1 cellular context compared by ENCODE assay signal in the genomic region with DNA sequence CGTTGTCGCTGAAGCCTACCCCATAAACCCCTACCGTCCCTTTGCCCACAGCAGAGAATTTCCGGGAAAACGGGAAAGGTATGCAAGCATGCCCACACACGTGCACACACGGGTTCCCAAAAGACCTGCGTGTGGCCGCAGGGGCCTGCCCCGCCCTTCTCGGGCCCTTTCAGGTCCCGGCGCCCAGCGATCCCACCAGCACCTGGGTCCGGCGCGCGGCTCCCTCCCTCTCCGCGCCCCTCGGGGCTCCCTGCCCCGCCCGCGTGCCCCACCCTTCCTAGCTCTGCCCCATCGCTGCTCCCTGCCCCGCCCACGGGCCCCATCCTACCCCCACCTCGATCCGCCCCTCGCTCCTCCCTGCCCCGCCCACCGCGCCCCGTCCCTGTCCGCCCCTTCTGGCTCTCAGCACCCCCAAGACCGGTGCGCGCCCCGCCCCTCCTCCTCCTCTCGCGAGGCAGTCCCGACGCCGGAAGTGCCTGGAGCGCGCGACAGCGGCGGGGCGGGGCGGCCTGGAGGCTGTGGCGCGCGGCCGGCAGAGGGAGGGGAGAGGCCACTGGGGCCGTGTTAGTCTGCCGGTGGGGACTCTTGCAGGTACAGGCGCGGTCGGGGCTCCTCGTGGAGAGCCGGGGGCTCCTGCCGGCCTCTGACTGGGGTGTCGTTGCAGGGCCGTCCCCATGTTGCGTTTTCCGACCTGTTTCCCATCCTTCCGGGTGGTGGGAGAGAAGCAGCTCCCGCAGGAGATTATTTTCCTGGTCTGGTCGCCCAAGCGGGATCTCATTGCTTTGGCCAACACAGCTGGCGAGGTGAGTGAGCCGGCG.
TF ChIP-seq lines count a peak whose summit lies in the region.

A gene with protein sequence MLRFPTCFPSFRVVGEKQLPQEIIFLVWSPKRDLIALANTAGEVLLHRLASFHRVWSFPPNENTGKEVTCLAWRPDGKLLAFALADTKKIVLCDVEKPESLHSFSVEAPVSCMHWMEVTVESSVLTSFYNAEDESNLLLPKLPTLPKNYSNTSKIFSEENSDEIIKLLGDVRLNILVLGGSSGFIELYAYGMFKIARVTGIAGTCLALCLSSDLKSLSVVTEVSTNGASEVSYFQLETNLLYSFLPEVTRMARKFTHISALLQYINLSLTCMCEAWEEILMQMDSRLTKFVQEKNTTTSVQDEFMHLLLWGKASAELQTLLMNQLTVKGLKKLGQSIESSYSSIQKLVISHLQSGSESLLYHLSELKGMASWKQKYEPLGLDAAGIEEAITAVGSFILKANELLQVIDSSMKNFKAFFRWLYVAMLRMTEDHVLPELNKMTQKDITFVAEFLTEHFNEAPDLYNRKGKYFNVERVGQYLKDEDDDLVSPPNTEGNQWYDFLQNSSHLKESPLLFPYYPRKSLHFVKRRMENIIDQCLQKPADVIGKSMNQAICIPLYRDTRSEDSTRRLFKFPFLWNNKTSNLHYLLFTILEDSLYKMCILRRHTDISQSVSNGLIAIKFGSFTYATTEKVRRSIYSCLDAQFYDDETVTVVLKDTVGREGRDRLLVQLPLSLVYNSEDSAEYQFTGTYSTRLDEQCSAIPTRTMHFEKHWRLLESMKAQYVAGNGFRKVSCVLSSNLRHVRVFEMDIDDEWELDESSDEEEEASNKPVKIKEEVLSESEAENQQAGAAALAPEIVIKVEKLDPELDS (plus strand): TSS at position 510 of the 818 bp plus-strand sequence. CDS start 165 bp downstream, at position 675.

TF ChIP-seq in HEK293, 187 proteins besides CTCF, POLR2A, EP300 and RAD21 (continued from another document and continues in another):
- TF ChIP-seq, protein P1, sequence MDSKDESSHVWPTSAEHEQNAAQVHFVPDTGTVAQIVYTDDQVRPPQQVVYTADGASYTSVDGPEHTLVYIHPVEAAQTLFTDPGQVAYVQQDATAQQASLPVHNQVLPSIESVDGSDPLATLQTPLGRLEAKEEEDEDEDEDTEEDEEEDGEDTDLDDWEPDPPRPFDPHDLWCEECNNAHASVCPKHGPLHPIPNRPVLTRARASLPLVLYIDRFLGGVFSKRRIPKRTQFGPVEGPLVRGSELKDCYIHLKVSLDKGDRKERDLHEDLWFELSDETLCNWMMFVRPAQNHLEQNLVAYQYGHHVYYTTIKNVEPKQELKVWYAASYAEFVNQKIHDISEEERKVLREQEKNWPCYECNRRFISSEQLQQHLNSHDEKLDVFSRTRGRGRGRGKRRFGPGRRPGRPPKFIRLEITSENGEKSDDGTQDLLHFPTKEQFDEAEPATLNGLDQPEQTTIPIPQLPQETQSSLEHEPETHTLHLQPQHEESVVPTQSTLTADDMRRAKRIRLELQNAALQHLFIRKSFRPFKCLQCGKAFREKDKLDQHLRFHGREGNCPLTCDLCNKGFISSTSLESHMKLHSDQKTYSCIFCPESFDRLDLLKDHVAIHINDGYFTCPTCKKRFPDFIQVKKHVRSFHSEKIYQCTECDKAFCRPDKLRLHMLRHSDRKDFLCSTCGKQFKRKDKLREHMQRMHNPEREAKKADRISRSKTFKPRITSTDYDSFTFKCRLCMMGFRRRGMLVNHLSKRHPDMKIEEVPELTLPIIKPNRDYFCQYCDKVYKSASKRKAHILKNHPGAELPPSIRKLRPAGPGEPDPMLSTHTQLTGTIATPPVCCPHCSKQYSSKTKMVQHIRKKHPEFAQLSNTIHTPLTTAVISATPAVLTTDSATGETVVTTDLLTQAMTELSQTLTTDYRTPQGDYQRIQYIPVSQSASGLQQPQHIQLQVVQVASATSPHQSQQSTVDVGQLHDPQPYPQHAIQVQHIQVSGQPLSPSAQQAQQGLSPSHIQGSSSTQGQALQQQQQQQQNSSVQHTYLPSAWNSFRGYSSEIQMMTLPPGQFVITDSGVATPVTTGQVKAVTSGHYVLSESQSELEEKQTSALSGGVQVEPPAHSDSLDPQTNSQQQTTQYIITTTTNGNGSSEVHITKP (tag by site-specific recombination; IDR thresholded peaks at IDR 0.05) = no peak
- TF ChIP-seq, protein P2, sequence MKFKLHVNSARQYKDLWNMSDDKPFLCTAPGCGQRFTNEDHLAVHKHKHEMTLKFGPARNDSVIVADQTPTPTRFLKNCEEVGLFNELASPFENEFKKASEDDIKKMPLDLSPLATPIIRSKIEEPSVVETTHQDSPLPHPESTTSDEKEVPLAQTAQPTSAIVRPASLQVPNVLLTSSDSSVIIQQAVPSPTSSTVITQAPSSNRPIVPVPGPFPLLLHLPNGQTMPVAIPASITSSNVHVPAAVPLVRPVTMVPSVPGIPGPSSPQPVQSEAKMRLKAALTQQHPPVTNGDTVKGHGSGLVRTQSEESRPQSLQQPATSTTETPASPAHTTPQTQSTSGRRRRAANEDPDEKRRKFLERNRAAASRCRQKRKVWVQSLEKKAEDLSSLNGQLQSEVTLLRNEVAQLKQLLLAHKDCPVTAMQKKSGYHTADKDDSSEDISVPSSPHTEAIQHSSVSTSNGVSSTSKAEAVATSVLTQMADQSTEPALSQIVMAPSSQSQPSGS (tag by site-specific recombination; IDR thresholded peaks at IDR 0.05; ENCODE audit: low read depth) = no peak
- peak; percentile 49 for TF ChIP-seq ZNF335 (tag by site-specific recombination; conservative IDR thresholded peaks at IDR 0.05)
- TF ChIP-seq ZNF416 (tag by site-specific recombination; IDR thresholded peaks at IDR 0.05) = no peak
- TF ChIP-seq, protein P3, sequence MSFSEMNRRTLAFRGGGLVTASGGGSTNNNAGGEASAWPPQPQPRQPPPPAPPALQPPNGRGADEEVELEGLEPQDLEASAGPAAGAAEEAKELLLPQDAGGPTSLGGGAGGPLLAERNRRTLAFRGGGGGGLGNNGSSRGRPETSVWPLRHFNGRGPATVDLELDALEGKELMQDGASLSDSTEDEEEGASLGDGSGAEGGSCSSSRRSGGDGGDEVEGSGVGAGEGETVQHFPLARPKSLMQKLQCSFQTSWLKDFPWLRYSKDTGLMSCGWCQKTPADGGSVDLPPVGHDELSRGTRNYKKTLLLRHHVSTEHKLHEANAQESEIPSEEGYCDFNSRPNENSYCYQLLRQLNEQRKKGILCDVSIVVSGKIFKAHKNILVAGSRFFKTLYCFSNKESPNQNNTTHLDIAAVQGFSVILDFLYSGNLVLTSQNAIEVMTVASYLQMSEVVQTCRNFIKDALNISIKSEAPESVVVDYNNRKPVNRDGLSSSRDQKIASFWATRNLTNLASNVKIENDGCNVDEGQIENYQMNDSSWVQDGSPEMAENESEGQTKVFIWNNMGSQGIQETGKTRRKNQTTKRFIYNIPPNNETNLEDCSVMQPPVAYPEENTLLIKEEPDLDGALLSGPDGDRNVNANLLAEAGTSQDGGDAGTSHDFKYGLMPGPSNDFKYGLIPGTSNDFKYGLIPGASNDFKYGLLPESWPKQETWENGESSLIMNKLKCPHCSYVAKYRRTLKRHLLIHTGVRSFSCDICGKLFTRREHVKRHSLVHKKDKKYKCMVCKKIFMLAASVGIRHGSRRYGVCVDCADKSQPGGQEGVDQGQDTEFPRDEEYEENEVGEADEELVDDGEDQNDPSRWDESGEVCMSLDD (tag by site-specific recombination; IDR thresholded peaks at IDR 0.05) = peak; percentile 56
- TF ChIP-seq, protein P4, sequence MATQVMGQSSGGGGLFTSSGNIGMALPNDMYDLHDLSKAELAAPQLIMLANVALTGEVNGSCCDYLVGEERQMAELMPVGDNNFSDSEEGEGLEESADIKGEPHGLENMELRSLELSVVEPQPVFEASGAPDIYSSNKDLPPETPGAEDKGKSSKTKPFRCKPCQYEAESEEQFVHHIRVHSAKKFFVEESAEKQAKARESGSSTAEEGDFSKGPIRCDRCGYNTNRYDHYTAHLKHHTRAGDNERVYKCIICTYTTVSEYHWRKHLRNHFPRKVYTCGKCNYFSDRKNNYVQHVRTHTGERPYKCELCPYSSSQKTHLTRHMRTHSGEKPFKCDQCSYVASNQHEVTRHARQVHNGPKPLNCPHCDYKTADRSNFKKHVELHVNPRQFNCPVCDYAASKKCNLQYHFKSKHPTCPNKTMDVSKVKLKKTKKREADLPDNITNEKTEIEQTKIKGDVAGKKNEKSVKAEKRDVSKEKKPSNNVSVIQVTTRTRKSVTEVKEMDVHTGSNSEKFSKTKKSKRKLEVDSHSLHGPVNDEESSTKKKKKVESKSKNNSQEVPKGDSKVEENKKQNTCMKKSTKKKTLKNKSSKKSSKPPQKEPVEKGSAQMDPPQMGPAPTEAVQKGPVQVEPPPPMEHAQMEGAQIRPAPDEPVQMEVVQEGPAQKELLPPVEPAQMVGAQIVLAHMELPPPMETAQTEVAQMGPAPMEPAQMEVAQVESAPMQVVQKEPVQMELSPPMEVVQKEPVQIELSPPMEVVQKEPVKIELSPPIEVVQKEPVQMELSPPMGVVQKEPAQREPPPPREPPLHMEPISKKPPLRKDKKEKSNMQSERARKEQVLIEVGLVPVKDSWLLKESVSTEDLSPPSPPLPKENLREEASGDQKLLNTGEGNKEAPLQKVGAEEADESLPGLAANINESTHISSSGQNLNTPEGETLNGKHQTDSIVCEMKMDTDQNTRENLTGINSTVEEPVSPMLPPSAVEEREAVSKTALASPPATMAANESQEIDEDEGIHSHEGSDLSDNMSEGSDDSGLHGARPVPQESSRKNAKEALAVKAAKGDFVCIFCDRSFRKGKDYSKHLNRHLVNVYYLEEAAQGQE (tag by site-specific recombination; IDR thresholded peaks at IDR 0.05) = 0 out of 2 replicates have a peak, but pooled peaks have one; percentile 11
- TF ChIP-seq SP7 (tag by site-specific recombination; IDR thresholded peaks at IDR 0.05) = no peak
- TF ChIP-seq ZNF19 (tag by site-specific recombination; IDR thresholded peaks at IDR 0.05; ENCODE audit: low read depth) = no peak
- TF ChIP-seq, protein P5, sequence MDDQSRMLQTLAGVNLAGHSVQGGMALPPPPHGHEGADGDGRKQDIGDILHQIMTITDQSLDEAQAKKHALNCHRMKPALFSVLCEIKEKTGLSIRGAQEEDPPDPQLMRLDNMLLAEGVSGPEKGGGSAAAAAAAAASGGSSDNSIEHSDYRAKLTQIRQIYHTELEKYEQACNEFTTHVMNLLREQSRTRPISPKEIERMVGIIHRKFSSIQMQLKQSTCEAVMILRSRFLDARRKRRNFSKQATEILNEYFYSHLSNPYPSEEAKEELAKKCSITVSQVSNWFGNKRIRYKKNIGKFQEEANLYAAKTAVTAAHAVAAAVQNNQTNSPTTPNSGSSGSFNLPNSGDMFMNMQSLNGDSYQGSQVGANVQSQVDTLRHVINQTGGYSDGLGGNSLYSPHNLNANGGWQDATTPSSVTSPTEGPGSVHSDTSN (CRISPR knock-in tag; IDR thresholded peaks at IDR 0.05) = no peak
- TF ChIP-seq, protein P6, sequence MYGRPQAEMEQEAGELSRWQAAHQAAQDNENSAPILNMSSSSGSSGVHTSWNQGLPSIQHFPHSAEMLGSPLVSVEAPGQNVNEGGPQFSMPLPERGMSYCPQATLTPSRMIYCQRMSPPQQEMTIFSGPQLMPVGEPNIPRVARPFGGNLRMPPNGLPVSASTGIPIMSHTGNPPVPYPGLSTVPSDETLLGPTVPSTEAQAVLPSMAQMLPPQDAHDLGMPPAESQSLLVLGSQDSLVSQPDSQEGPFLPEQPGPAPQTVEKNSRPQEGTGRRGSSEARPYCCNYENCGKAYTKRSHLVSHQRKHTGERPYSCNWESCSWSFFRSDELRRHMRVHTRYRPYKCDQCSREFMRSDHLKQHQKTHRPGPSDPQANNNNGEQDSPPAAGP (tag by site-specific recombination; IDR thresholded peaks at IDR 0.05) = no peak
- no peak for TF ChIP-seq BCL11B (tag by site-specific recombination; IDR thresholded peaks at IDR 0.05; ENCODE audit: low read depth)
- TF ChIP-seq, protein P7, sequence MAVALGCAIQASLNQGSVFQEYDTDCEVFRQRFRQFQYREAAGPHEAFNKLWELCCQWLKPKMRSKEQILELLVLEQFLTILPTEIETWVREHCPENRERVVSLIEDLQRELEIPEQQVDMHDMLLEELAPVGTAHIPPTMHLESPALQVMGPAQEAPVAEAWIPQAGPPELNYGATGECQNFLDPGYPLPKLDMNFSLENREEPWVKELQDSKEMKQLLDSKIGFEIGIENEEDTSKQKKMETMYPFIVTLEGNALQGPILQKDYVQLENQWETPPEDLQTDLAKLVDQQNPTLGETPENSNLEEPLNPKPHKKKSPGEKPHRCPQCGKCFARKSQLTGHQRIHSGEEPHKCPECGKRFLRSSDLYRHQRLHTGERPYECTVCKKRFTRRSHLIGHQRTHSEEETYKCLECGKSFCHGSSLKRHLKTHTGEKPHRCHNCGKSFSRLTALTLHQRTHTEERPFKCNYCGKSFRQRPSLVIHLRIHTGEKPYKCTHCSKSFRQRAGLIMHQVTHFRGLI (tag by site-specific recombination; IDR thresholded peaks at IDR 0.05) = no peak
- TF ChIP-seq GLIS2 (tag by site-specific recombination; IDR thresholded peaks at IDR 0.05) = peak; percentile 69
- no peak for TF ChIP-seq ZNF140 (tag by site-specific recombination; IDR thresholded peaks at IDR 0.05)
- peak; percentile 84 for TF ChIP-seq ZXDB (tag by site-specific recombination; IDR thresholded peaks at IDR 0.05)
- TF ChIP-seq ZNF660 (tag by site-specific recombination; IDR thresholded peaks at IDR 0.05) = peak; percentile 16; the same call in 1 of the 2 replicates
- TF ChIP-seq, protein P8, sequence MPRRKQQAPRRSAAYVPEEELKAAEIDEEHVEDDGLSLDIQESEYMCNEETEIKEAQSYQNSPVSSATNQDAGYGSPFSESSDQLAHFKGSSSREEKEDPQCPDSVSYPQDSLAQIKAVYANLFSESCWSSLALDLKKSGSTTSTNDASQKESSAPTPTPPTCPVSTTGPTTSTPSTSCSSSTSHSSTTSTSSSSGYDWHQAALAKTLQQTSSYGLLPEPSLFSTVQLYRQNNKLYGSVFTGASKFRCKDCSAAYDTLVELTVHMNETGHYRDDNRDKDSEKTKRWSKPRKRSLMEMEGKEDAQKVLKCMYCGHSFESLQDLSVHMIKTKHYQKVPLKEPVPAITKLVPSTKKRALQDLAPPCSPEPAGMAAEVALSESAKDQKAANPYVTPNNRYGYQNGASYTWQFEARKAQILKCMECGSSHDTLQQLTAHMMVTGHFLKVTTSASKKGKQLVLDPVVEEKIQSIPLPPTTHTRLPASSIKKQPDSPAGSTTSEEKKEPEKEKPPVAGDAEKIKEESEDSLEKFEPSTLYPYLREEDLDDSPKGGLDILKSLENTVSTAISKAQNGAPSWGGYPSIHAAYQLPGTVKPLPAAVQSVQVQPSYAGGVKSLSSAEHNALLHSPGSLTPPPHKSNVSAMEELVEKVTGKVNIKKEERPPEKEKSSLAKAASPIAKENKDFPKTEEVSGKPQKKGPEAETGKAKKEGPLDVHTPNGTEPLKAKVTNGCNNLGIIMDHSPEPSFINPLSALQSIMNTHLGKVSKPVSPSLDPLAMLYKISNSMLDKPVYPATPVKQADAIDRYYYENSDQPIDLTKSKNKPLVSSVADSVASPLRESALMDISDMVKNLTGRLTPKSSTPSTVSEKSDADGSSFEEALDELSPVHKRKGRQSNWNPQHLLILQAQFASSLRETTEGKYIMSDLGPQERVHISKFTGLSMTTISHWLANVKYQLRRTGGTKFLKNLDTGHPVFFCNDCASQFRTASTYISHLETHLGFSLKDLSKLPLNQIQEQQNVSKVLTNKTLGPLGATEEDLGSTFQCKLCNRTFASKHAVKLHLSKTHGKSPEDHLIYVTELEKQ (tag by site-specific recombination; IDR thresholded peaks at IDR 0.05; ENCODE audit: borderline replicate concordance) = no peak
- TF ChIP-seq ZNF175 (tag by site-specific recombination; IDR thresholded peaks at IDR 0.05) = no peak
- TF ChIP-seq, protein P9, sequence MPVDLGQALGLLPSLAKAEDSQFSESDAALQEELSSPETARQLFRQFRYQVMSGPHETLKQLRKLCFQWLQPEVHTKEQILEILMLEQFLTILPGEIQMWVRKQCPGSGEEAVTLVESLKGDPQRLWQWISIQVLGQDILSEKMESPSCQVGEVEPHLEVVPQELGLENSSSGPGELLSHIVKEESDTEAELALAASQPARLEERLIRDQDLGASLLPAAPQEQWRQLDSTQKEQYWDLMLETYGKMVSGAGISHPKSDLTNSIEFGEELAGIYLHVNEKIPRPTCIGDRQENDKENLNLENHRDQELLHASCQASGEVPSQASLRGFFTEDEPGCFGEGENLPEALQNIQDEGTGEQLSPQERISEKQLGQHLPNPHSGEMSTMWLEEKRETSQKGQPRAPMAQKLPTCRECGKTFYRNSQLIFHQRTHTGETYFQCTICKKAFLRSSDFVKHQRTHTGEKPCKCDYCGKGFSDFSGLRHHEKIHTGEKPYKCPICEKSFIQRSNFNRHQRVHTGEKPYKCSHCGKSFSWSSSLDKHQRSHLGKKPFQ (tag by site-specific recombination; IDR thresholded peaks at IDR 0.05) = no peak
- TF ChIP-seq ZNF555 (tag by site-specific recombination; conservative IDR thresholded peaks at IDR 0.05) = no peak
- TF ChIP-seq SCRT2 (tag by site-specific recombination; IDR thresholded peaks at IDR 0.05) = no peak; the same call in 1 of the 2 replicates
- no peak for TF ChIP-seq ZBTB1 (tag by site-specific recombination; IDR thresholded peaks at IDR 0.05)
